Comparison of ENCODE assay signal across 9 cellular contexts in the genomic region with DNA sequence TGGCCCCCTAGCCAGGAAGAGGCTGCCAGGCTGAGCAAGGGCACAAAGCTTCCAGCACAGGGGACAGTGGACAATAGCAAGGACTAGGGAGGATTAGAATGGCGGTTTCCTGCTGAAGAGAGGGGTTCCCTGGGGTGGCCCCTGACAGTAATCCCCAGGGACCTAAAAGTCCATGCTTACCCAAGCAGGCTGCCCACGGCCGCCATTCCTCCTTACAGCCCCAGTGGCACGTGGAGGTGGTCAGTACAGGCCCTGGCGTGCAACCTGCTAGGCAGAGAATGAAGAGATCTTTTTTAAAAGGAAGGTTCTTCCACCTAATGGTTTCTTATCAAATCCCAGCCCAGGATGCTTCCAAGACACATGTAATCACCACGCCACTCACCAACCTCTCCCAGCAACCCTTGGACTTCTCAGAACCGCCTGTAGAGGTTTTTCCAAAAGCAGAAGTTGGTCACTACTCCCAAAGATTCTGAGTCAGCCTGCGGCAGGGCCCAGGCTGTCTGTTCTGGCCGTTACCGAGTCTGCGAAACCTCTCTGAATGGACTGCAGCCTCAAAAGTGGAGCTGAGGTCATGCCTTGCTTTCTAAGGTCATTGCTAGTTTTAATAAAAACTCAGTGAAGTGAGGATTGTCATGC. TPM values are rescaled to one million over a fixed set of nuclear protein-coding genes. Genes with fewer than 3 reads are reported as not detected.
DNase-seq lines count a peak whose midpoint lies in the region; ATAC-seq, FAIRE-seq and TF ChIP-seq lines count a peak whose summit lies in the region.
"Had no signal": no experiment of that assay in that cellular context is flagged by ENCODE, and none has a peak within 500 bp of the region (broad histone marks: within the 10 kb centered on the region; RNA-seq: fewer than 3 reads in every experiment).

No MANE protein-coding gene starts in this region.

- H3K9ac ChIP-seq in kidney (ENCODE audit: low read length in 2 of 2), result peak overlapping the region; percentile 98 to 99

- TF ChIP-seq CTCF in kidney (IDR thresholded peaks at IDR 0.05; ENCODE audit: borderline replicate concordance, extremely low read depth, insufficient read depth) (no peak), thoracic aorta (IDR thresholded peaks at IDR 0.05) (no peak)

- H3K4me1 ChIP-seq in kidney (ENCODE audit: control insufficient read depth in 1 of 2, insufficient read depth in 1 of 2, low read depth in 1 of 2, low read length in 2 of 2) (peaks cover 4 to 22% of the 10 kb centered on the region in 2 donors), thoracic aorta (ENCODE audit: control insufficient read depth in 1 of 2, low read depth in 2 of 2) (peaks cover 14 to 35% of the 10 kb centered on the region in 2 donors)

- H3K4me3 ChIP-seq in kidney (ENCODE audit: low read length in 2 of 2) (peak overlapping the region; percentile 94 to 96), thoracic aorta (peak overlapping the region; percentile 93)

- no peaks in the 10 kb centered on the region for H3K27me3 Mint-ChIP-seq in activated T-helper 17 cell treated with anti-CD3 and anti-CD28 coated beads, Interleukin-2, amount 50 U/mL, for 72 hours

- no peak for FAIRE-seq in kidney (lab: Jason Lieb, UNC)

- no peaks in the 10 kb centered on the region for H3K9me3 Mint-ChIP-seq in activated T-helper 17 cell treated with anti-CD3 and anti-CD28 coated beads, Interleukin-2, amount 50 U/mL, for 72 hours

- H3K27ac ChIP-seq in kidney (ENCODE audit: low read depth in 2 of 2, low read length in 2 of 2) (no peak overlapping the region), thoracic aorta (peak overlapping the region; percentile 76 to 90)

- H3K9me3 ChIP-seq in kidney (ENCODE audit: control insufficient read depth in 1 of 2, low read length in 2 of 2), result no peaks in the 10 kb centered on the region
- no peaks in the 10 kb centered on the region for H3K9me3 ChIP-seq in thoracic aorta

- intact Hi-C loops in kidney (cut with DNase I), result no loop called here

- no peaks in the 10 kb centered on the region for H3K27me3 ChIP-seq in thoracic aorta (replicated peaks; ENCODE audit: insufficient read depth)

- H3K27ac Mint-ChIP-seq in activated T-helper 17 cell treated with anti-CD3 and anti-CD28 coated beads, Interleukin-2, amount 50 U/mL, for 72 hours, result peak overlapping the region; percentile 91

- ATAC-seq in activated T-helper 17 cell treated with anti-CD3 and anti-CD28 coated beads, Interleukin-2, amount 50 U/mL, for 72 hours (replicated peaks), result no peak
- ATAC-seq in thoracic aorta (ENCODE audit: insufficient number of reproducible peaks, low FRiP score, low read depth) (no peak), GM18909 (IDR thresholded peaks at IDR 0.05; ENCODE audit: poor library complexity, unreplicated experiment) (no peak)
- ATAC-seq in activated CD4-positive, CD25-positive, alpha-beta regulatory T cell treated with anti-CD3 and anti-CD28 coated beads, Interleukin-2, amount 50 U/mL, for 24 hours, result no peak

- H3K4me3 Mint-ChIP-seq in activated T-helper 17 cell treated with anti-CD3 and anti-CD28 coated beads, Interleukin-2, amount 50 U/mL, for 72 hours, result peak overlapping the region; percentile 90

- H3K4me1 Mint-ChIP-seq in activated T-helper 17 cell treated with anti-CD3 and anti-CD28 coated beads, Interleukin-2, amount 50 U/mL, for 72 hours, result peaks cover 11% of the 10 kb centered on the region

- peak; percentile 53 for DNase-seq in activated CD8-positive, alpha-beta memory T cell treated with anti-CD3 and anti-CD28 coated beads for 24 hours
- DNase-seq in activated CD8-positive, alpha-beta memory T cell treated with anti-CD3 and anti-CD28 coated beads, Interleukin-2, amount 50 U/mL, for 48 hours, result no peak
- DNase-seq in kidney (peak; percentile 66), thoracic aorta (ENCODE audit: low spot score) (no peak)
- DNase-seq in activated CD4-positive, alpha-beta T cell treated with anti-CD3 and anti-CD28 coated beads, Interleukin-2, amount 50 U/mL, for 48 hours, result no peak
- DNase-seq: NCI-H1930 had no signal

- H3K36me3 Mint-ChIP-seq in activated T-helper 17 cell treated with anti-CD3 and anti-CD28 coated beads, Interleukin-2, amount 50 U/mL, for 72 hours (ENCODE audit: low read depth), result peaks cover 22% of the 10 kb centered on the region

- H3K36me3 ChIP-seq in kidney (ENCODE audit: control insufficient read depth in 1 of 2, insufficient read depth in 2 of 2, low read length in 2 of 2) (peaks cover 6 to 11% of the 10 kb centered on the region in 2 donors), thoracic aorta (peaks cover 10% of the 10 kb centered on the region)

RNA-seq across cellular contexts. Expression of a gene that starts 0.9 kb away (rescaled TPM):
- 10 to 100 TPM; 42.3 to 48.6 TPM for total RNA-seq in activated T-helper 17 cell treated with anti-CD3 and anti-CD28 coated beads, Interleukin-2, amount 50 U/mL, for 72 hours
- total RNA-seq in kidney, result 37.8 TPM
- polyA plus RNA-seq in kidney (ENCODE audit: insufficient read depth, low read depth, low replicate concordance), result 141 TPM
- 10 to 100 TPM; 32.4 to 79.3 TPM for total RNA-seq in thoracic aorta

RNA-seq across cellular contexts. Expression of a gene that starts 5.0 kb away (rescaled TPM):
- 10 to 100 TPM; 18.3 TPM for total RNA-seq in activated T-helper 17 cell treated with anti-CD3 and anti-CD28 coated beads, Interleukin-2, amount 50 U/mL, for 72 hours
- total RNA-seq in kidney, result 17.4 TPM
- polyA plus RNA-seq in kidney (ENCODE audit: insufficient read depth, low read depth, low replicate concordance), result 17.6 TPM
- total RNA-seq in thoracic aorta, result 1 to 10 TPM; 9.1 to 9.7 TPM

RNA-seq across cellular contexts. Expression of a gene that starts 25.7 kb away (rescaled TPM):
- total RNA-seq in activated T-helper 17 cell treated with anti-CD3 and anti-CD28 coated beads, Interleukin-2, amount 50 U/mL, for 72 hours, result 100 to 1,000 TPM; 288 to 364 TPM
- total RNA-seq in kidney, result 383 TPM
- polyA plus RNA-seq in kidney (ENCODE audit: insufficient read depth, low read depth, low replicate concordance), result 398 TPM
- total RNA-seq in thoracic aorta, result 100 to 1,000 TPM; 366 to 375 TPM

RNA-seq across cellular contexts. Expression of a gene that starts 31.9 kb away (rescaled TPM):
- 100 to 1,000 TPM; 284 to 285 TPM for total RNA-seq in activated T-helper 17 cell treated with anti-CD3 and anti-CD28 coated beads, Interleukin-2, amount 50 U/mL, for 72 hours
- total RNA-seq in kidney (221 TPM), thoracic aorta (100 to 1,000 TPM; 252 to 422 TPM)
- 410 TPM for polyA plus RNA-seq in kidney (ENCODE audit: insufficient read depth, low read depth, low replicate concordance)

RNA-seq across cellular contexts. Expression of a gene that starts 41.6 kb away (rescaled TPM):
- under 1 TPM; 0.43 to 0.61 TPM for total RNA-seq in activated T-helper 17 cell treated with anti-CD3 and anti-CD28 coated beads, Interleukin-2, amount 50 U/mL, for 72 hours
- 6.0 TPM for total RNA-seq in kidney
- polyA plus RNA-seq in kidney (ENCODE audit: insufficient read depth, low read depth, low replicate concordance), result 0.73 TPM
- 1 to 10 TPM in 1 of 2 donors, under 1 TPM in 1; 0.95 to 3.6 TPM for total RNA-seq in thoracic aorta

Comparison
In these comparisons a context has a peak if more than half of its experiments do, and no peak if none do; other contexts are left out.
1. DNase-seq: peak in activated CD8-positive, alpha-beta memory T cell treated with anti-CD3 and anti-CD28 coated beads for 24 hours (single experiment) and kidney (single experiment); none in activated CD8-positive, alpha-beta memory T cell treated with anti-CD3 and anti-CD28 coated beads, Interleukin-2, amount 50 U/mL, for 48 hours (single experiment), thoracic aorta (single experiment) and activated CD4-positive, alpha-beta T cell treated with anti-CD3 and anti-CD28 coated beads, Interleukin-2, amount 50 U/mL, for 48 hours (0 of 2).
2. H3K27ac ChIP-seq: peak in thoracic aorta (2 of 2); none in kidney (0 of 2).